ENCODE assay signal across 1 cellular context in the genomic region with DNA sequence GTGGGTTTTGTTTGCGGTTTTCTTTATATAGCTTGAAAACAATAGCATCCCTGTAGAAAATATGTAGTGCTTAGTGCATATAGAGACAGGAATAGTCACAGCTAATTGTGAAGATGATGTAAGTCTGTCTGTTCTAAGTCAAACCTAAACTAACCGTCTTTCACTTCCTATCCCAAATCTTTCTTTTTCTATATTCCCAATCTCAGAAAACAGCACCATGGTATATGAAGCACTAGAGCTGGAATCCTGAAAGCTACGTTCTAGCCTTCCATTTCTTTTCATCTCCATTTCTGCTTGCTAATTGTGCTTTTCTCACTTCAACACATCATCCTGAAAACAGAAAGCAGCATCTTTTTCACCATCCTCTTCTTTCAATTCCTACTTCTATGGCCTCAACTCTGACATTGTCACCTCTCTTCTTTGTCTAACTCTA.
TF ChIP-seq lines count a peak whose summit lies in the region.

No MANE protein-coding gene starts in this region.

TF ChIP-seq in GM12878, 131 proteins besides CTCF, POLR2A, EP300 and RAD21 (continued from another document):
- TF ChIP-seq SPI1 (IDR thresholded peaks at IDR 0.05; ENCODE audit: borderline replicate concordance, insufficient read depth, low read depth, low read length), result peak; percentile 32; the same call in 1 of the 2 replicates
- TF ChIP-seq, protein P1, sequence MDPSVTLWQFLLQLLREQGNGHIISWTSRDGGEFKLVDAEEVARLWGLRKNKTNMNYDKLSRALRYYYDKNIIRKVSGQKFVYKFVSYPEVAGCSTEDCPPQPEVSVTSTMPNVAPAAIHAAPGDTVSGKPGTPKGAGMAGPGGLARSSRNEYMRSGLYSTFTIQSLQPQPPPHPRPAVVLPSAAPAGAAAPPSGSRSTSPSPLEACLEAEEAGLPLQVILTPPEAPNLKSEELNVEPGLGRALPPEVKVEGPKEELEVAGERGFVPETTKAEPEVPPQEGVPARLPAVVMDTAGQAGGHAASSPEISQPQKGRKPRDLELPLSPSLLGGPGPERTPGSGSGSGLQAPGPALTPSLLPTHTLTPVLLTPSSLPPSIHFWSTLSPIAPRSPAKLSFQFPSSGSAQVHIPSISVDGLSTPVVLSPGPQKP (IDR thresholded peaks at IDR 0.05; ENCODE audit: low read depth, low read length), result no peak
- no peak for TF ChIP-seq CBX5 (IDR thresholded peaks at IDR 0.05; ENCODE audit: low read depth)
- TF ChIP-seq SMC3 (IDR thresholded peaks at IDR 0.05; ENCODE audit: borderline replicate concordance, low read length), result no peak
- TF ChIP-seq, protein P2, sequence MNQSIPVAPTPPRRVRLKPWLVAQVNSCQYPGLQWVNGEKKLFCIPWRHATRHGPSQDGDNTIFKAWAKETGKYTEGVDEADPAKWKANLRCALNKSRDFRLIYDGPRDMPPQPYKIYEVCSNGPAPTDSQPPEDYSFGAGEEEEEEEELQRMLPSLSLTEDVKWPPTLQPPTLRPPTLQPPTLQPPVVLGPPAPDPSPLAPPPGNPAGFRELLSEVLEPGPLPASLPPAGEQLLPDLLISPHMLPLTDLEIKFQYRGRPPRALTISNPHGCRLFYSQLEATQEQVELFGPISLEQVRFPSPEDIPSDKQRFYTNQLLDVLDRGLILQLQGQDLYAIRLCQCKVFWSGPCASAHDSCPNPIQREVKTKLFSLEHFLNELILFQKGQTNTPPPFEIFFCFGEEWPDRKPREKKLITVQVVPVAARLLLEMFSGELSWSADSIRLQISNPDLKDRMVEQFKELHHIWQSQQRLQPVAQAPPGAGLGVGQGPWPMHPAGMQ (IDR thresholded peaks at IDR 0.05; ENCODE audit: borderline replicate concordance), result no peak
- TF ChIP-seq TAF1 (IDR thresholded peaks at IDR 0.05; ENCODE audit: borderline replicate concordance, low read depth, low read length), result no peak
- no peak for TF ChIP-seq SREBF2 (IDR thresholded peaks at IDR 0.05; ENCODE audit: low read length)
- TF ChIP-seq KDM1A (IDR thresholded peaks at IDR 0.05; ENCODE audit: borderline replicate concordance), result no peak
- peak; percentile 36; the same call in 1 of the 2 replicates for TF ChIP-seq FOXM1 (IDR thresholded peaks at IDR 0.05; ENCODE audit: low read depth, low read length)
- no peak for TF ChIP-seq NFXL1 (IDR thresholded peaks at IDR 0.05; ENCODE audit: borderline replicate concordance)
- TF ChIP-seq SUZ12 (IDR thresholded peaks at IDR 0.05; ENCODE audit: unreplicated experiment), result no peak
- TF ChIP-seq POLR2AphosphoS5 (IDR thresholded peaks at IDR 0.05; ENCODE audit: low read length), result no peak
- no peak for TF ChIP-seq JUND (IDR thresholded peaks at IDR 0.05; ENCODE audit: low read depth, low read length)
- TF ChIP-seq DPF2 (IDR thresholded peaks at IDR 0.05), result peak; percentile 48; the same call in 1 of the 2 replicates
- TF ChIP-seq, protein P3, sequence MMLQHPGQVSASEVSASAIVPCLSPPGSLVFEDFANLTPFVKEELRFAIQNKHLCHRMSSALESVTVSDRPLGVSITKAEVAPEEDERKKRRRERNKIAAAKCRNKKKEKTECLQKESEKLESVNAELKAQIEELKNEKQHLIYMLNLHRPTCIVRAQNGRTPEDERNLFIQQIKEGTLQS (IDR thresholded peaks at IDR 0.05; ENCODE audit: borderline replicate concordance, extremely low read depth, low read depth, low read length), result no peak
- TF ChIP-seq, protein P4, sequence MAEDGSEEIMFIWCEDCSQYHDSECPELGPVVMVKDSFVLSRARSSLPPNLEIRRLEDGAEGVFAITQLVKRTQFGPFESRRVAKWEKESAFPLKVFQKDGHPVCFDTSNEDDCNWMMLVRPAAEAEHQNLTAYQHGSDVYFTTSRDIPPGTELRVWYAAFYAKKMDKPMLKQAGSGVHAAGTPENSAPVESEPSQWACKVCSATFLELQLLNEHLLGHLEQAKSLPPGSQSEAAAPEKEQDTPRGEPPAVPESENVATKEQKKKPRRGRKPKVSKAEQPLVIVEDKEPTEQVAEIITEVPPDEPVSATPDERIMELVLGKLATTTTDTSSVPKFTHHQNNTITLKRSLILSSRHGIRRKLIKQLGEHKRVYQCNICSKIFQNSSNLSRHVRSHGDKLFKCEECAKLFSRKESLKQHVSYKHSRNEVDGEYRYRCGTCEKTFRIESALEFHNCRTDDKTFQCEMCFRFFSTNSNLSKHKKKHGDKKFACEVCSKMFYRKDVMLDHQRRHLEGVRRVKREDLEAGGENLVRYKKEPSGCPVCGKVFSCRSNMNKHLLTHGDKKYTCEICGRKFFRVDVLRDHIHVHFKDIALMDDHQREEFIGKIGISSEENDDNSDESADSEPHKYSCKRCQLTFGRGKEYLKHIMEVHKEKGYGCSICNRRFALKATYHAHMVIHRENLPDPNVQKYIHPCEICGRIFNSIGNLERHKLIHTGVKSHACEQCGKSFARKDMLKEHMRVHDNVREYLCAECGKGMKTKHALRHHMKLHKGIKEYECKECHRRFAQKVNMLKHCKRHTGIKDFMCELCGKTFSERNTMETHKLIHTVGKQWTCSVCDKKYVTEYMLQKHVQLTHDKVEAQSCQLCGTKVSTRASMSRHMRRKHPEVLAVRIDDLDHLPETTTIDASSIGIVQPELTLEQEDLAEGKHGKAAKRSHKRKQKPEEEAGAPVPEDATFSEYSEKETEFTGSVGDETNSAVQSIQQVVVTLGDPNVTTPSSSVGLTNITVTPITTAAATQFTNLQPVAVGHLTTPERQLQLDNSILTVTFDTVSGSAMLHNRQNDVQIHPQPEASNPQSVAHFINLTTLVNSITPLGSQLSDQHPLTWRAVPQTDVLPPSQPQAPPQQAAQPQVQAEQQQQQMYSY (CRISPR knock-in tag; IDR thresholded peaks at IDR 0.05), result no peak
- no peak for TF ChIP-seq TCF7 (IDR thresholded peaks at IDR 0.05; ENCODE audit: borderline replicate concordance)
- TF ChIP-seq, protein P5, sequence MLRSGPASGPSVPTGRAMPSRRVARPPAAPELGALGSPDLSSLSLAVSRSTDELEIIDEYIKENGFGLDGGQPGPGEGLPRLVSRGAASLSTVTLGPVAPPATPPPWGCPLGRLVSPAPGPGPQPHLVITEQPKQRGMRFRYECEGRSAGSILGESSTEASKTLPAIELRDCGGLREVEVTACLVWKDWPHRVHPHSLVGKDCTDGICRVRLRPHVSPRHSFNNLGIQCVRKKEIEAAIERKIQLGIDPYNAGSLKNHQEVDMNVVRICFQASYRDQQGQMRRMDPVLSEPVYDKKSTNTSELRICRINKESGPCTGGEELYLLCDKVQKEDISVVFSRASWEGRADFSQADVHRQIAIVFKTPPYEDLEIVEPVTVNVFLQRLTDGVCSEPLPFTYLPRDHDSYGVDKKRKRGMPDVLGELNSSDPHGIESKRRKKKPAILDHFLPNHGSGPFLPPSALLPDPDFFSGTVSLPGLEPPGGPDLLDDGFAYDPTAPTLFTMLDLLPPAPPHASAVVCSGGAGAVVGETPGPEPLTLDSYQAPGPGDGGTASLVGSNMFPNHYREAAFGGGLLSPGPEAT (IDR thresholded peaks at IDR 0.05; ENCODE audit: low read depth), result no peak
- TF ChIP-seq PAX5 (IDR thresholded peaks at IDR 0.05; ENCODE audit: borderline replicate concordance, low read depth, low read length), result no peak
- TF ChIP-seq ATF7 (IDR thresholded peaks at IDR 0.05; ENCODE audit: low read depth), result peak; percentile 44; the same call in 1 of the 2 replicates
- TF ChIP-seq BCL11A (IDR thresholded peaks at IDR 0.05; ENCODE audit: low read depth, low read length), result peak; percentile 39; the same call in 1 of the 2 replicates
- no peak for TF ChIP-seq STAT1 (conservative IDR thresholded peaks at IDR 0.05)
- TF ChIP-seq, protein P6, sequence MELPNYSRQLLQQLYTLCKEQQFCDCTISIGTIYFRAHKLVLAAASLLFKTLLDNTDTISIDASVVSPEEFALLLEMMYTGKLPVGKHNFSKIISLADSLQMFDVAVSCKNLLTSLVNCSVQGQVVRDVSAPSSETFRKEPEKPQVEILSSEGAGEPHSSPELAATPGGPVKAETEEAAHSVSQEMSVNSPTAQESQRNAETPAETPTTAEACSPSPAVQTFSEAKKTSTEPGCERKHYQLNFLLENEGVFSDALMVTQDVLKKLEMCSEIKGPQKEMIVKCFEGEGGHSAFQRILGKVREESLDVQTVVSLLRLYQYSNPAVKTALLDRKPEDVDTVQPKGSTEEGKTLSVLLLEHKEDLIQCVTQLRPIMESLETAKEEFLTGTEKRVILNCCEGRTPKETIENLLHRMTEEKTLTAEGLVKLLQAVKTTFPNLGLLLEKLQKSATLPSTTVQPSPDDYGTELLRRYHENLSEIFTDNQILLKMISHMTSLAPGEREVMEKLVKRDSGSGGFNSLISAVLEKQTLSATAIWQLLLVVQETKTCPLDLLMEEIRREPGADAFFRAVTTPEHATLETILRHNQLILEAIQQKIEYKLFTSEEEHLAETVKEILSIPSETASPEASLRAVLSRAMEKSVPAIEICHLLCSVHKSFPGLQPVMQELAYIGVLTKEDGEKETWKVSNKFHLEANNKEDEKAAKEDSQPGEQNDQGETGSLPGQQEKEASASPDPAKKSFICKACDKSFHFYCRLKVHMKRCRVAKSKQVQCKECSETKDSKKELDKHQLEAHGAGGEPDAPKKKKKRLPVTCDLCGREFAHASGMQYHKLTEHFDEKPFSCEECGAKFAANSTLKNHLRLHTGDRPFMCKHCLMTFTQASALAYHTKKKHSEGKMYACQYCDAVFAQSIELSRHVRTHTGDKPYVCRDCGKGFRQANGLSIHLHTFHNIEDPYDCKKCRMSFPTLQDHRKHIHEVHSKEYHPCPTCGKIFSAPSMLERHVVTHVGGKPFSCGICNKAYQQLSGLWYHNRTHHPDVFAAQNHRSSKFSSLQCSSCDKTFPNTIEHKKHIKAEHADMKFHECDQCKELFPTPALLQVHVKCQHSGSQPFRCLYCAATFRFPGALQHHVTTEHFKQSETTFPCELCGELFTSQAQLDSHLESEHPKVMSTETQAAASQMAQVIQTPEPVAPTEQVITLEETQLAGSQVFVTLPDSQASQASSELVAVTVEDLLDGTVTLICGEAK (IDR thresholded peaks at IDR 0.05; ENCODE audit: borderline replicate concordance), result no peak
- no peak for TF ChIP-seq MYB (IDR thresholded peaks at IDR 0.05; ENCODE audit: borderline replicate concordance, low read depth, low read length)
- TF ChIP-seq, protein P7, sequence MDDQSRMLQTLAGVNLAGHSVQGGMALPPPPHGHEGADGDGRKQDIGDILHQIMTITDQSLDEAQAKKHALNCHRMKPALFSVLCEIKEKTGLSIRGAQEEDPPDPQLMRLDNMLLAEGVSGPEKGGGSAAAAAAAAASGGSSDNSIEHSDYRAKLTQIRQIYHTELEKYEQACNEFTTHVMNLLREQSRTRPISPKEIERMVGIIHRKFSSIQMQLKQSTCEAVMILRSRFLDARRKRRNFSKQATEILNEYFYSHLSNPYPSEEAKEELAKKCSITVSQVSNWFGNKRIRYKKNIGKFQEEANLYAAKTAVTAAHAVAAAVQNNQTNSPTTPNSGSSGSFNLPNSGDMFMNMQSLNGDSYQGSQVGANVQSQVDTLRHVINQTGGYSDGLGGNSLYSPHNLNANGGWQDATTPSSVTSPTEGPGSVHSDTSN (IDR thresholded peaks at IDR 0.05; ENCODE audit: insufficient replicate concordance, low read depth, low read length), result no peak
- TF ChIP-seq SP1 (IDR thresholded peaks at IDR 0.05; ENCODE audit: low read depth, low read length), result no peak
- TF ChIP-seq IRF4 (IDR thresholded peaks at IDR 0.05; ENCODE audit: low read depth, low read length), result no peak
